In the genomic region with DNA sequence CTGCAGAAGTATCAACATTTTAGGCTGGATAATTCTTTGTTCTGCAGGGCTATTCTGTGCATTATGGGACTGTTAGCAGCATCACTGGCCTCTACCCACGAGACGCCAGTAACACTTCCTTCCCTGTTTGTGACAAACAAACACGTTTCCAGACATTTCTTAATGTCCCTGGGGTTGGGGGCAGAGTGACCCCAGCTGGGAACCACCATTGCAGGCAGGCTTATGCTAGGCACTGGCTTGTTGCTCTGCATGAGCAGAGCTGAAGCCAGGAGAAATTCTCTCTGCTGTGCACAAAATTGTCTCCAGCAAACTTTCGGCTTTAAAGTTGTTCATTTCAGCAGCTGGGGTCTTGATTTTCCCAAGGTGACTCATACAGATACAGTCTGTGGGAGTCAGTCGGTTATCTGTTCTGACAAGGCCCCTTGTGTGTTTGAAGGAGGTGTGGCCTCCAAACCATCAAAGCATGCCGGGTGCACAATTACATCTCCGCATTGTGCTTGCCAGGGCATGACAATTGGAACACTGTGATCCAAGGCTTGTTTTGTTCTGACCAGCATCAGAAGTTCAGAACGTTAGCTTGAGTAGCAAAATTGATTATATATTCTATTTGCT, we compare ENCODE assay signal across 11 cellular contexts.
DNase-seq lines count a peak whose midpoint lies in the region; ATAC-seq lines count a peak whose summit lies in the region.
"Had no signal": no experiment of that assay in that cellular context is flagged by ENCODE, and none has a peak within 500 bp of the region (broad histone marks: within the 10 kb centered on the region; RNA-seq: fewer than 3 reads in every experiment).

No MANE protein-coding gene starts in this region.

- H3K9ac ChIP-seq in BLaER1 treated with 17β-estradiol and CSF1 and Interleukin-3, amounts not matched to agents 10 nM and 100 nM = no peak overlapping the region

- peak; percentile 50 for DNase-seq in astrocyte of the hippocampus (ENCODE audit: low read depth, low spot score)
- DNase-seq in kidney tubule cell (ENCODE audit: low spot score) = peak; percentile 69
- DNase-seq in dermis blood vessel endothelial cell = no peak
- DNase-seq in activated naive CD4-positive, alpha-beta T cell treated with anti-CD3 and anti-CD28 coated beads, Interleukin-2, amount 50 U/mL, for 16 hours = no peak
- no peak for DNase-seq in DMS153 (lab: John Stamatoyannopoulos, UW)
- DNase-seq: NK-92 treated with Interleukin-12 subunit alpha and Interleukin-12 subunit beta, amount 100 ng/mL, for 24 hours; stimulated activated CD4-positive, alpha-beta T cell treated with anti-CD3 and anti-CD28 coated beads, Interleukin-12 subunit alpha, Interleukin-12 subunit beta, amount 100 ng/mL, for 4 hours had no signal

- no peaks in the 10 kb centered on the region for H3K27me3 ChIP-seq in BLaER1 treated with 17β-estradiol and CSF1 and Interleukin-3, amounts not matched to agents 10 nM and 100 nM

- no peaks in the 10 kb centered on the region for H3K36me3 ChIP-seq in BLaER1 treated with 17β-estradiol and CSF1 and Interleukin-3, amounts not matched to agents 10 nM and 100 nM

- peak overlapping the region; percentile 5 to 50 (median 39); a peak in 19 of 22 replicates for H3K4me2 ChIP-seq in BLaER1 treated with 17β-estradiol and CSF1 and Interleukin-3, amounts not matched to agents 10 nM and 100 nM

- no peak overlapping the region for H3K4me3 ChIP-seq in BLaER1 treated with 17β-estradiol and CSF1 and Interleukin-3, amounts not matched to agents 10 nM and 100 nM

- H3K9me3 ChIP-seq in BLaER1 treated with 17β-estradiol and CSF1 and Interleukin-3, amounts not matched to agents 10 nM and 100 nM (replicated peaks in 1 of 11) = peaks cover 0 to 23% (median 5%) of the 10 kb centered on the region in 11 experiments; a peak in 10 of 22 replicates

- H4K20me1 ChIP-seq in BLaER1 treated with 17β-estradiol and CSF1 and Interleukin-3, amounts not matched to agents 10 nM and 100 nM = no peaks in the 10 kb centered on the region

- peaks cover 7 to 15% (median 9%) of the 10 kb centered on the region in 10 experiments; a peak in 19 of 20 replicates for H3K4me1 ChIP-seq in BLaER1 treated with 17β-estradiol and CSF1 and Interleukin-3, amounts not matched to agents 10 nM and 100 nM

- ATAC-seq in HG02852 (IDR thresholded peaks at IDR 0.05; ENCODE audit: unreplicated experiment) (peak; percentile 93), HG02970 (IDR thresholded peaks at IDR 0.05; ENCODE audit: low FRiP score, unreplicated experiment) (no peak)
- ATAC-seq: stimulated activated effector memory CD8-positive, alpha-beta T cell treated with anti-CD3 and anti-CD28 coated beads, Interleukin-12 subunit alpha, Interleukin-12 subunit beta, amount 100 ng/mL, for 72 hours had no signal

- no peak overlapping the region for H3K27ac ChIP-seq in BLaER1 treated with 17β-estradiol and CSF1 and Interleukin-3, amounts not matched to agents 10 nM and 100 nM

Comparison
In these comparisons a context has a peak if more than half of its experiments do, and no peak if none do; other contexts are left out.
1. DNase-seq: peak in astrocyte of the hippocampus (single experiment) and kidney tubule cell (single experiment); none in dermis blood vessel endothelial cell (single experiment), activated naive CD4-positive, alpha-beta T cell treated with anti-CD3 and anti-CD28 coated beads, Interleukin-2, amount 50 U/mL, for 16 hours (single experiment) and DMS153 (single experiment).